In the genomic region with DNA sequence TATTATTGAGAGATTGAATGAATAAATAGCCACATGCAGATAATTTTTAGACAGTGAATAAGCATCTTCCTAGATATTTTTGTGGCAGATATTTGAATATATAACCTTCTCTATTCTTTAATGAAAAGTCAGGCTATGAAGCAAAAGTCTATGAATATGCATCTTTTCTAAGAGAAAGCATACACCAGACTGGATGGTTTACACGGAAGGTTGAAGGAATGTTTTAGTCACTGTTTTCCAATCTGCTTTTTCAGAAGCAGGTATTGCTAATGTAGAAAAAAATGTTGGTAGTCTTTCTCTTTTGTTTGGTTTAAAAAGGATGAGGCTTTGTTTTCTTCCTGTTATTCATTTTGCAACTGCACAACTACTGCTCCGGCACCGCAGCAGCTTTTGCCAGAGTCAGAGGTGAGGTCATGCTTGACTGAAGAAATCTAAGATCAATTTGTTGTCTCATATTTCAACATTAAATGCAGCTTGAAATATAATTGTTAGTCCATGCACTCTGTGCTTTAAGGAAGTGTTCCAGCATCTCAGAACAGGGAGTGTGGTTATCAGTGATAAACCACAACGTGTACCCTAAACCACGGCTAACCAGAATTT, we compare ENCODE assay signal across 14 cellular contexts.
DNase-seq lines count a peak whose midpoint lies in the region; ATAC-seq and TF ChIP-seq lines count a peak whose summit lies in the region.
"Had no signal": no experiment of that assay in that cellular context is flagged by ENCODE, and none has a peak within 500 bp of the region (broad histone marks: within the 10 kb centered on the region; RNA-seq: fewer than 3 reads in every experiment).

No MANE protein-coding gene starts in this region.

- H3K27me3 ChIP-seq in neuronal stem cell (ENCODE audit: control insufficient read depth in 3 of 3, insufficient read depth in 3 of 3, low read depth in 1 of 3, low read length in 3 of 3) (no peaks in the 10 kb centered on the region), dorsolateral prefrontal cortex (peaks cover 0 to 3% (median 0%) of the 10 kb centered on the region in 45 donors)
- H3K27me3 ChIP-seq: testis had no signal

- TF ChIP-seq CTCF in brain (conservative IDR thresholded peaks at IDR 0.05) (no peak), dorsolateral prefrontal cortex (IDR thresholded peaks at IDR 0.05 in 54 of 56, conservative IDR thresholded peaks at IDR 0.05 in 2 of 56; ENCODE audit: low read depth in 1 of 56, partially characterized antibody in 56 of 56) (no peak)

- peak overlapping the region in 1 of 5 experiments; percentile 12 for H3K4me3 Mint-ChIP-seq in brain
- H3K4me3 Mint-ChIP-seq: neural crest cell had no signal

- no peak overlapping the region for H3K4me2 ChIP-seq in neuronal stem cell (ENCODE audit: insufficient read depth, low read length, poor library complexity, severe bottlenecking)

- no peak for ATAC-seq in GM19397 (IDR thresholded peaks at IDR 0.05; ENCODE audit: unreplicated experiment)
- ATAC-seq: left ventricle myocardium superior had no signal

- no peak overlapping the region for H3K9ac ChIP-seq in neuronal stem cell (ENCODE audit: low read depth, low read length, poor library complexity)

- no peaks in the 10 kb centered on the region for H3K36me3 ChIP-seq in neuronal stem cell (replicated peaks in 1 of 2; ENCODE audit: control insufficient read depth in 2 of 2, insufficient read depth in 2 of 2, low read length in 2 of 2)

- no peak overlapping the region for H2BK5ac ChIP-seq in neuronal stem cell (ENCODE audit: low read length)

- H3K4me1 ChIP-seq in neuronal stem cell (ENCODE audit: control insufficient read depth in 2 of 2, insufficient read depth in 1 of 2, low read depth in 1 of 2, low read length in 2 of 2): peaks cover 0 to 2% of the 10 kb centered on the region in 2 donors
- H3K4me1 ChIP-seq: Caco-2, testis had no signal

- peak overlapping the region in 4 of 5 experiments; percentile 21 to 91 (median 67) for H3K27ac Mint-ChIP-seq in brain

- no peak overlapping the region for H3K27ac ChIP-seq in neuronal stem cell (replicated peaks; ENCODE audit: low read length)
- no peak overlapping the region for H3K27ac ChIP-seq in dorsolateral prefrontal cortex
- H3K27ac ChIP-seq: testis had no signal

- peaks cover 40% of the 10 kb centered on the region for H3K4me1 Mint-ChIP-seq in brain

- H4K8ac ChIP-seq in neuronal stem cell (ENCODE audit: low read depth, low read length): no peak overlapping the region

- H2BK120ac ChIP-seq in neuronal stem cell (ENCODE audit: low read depth, low read length): no peak overlapping the region

- H3K79me1 ChIP-seq in neuronal stem cell (ENCODE audit: low read depth, low read length): no peaks in the 10 kb centered on the region

- H3K4me3 ChIP-seq in neuronal stem cell (ENCODE audit: low read length in 2 of 2): no peak overlapping the region
- H3K4me3 ChIP-seq in dorsolateral prefrontal cortex: no peak overlapping the region
- H3K4me3 ChIP-seq: testis had no signal

- H3K23ac ChIP-seq in neuronal stem cell (ENCODE audit: low read depth, low read length, poor library complexity): no peak overlapping the region

- peaks cover 0 to 2% (median 0%) of the 10 kb centered on the region in 5 experiments for H3K9me3 Mint-ChIP-seq in brain

- H2BK15ac ChIP-seq in neuronal stem cell (ENCODE audit: low read length): no peak overlapping the region

- intact Hi-C loops in dorsolateral prefrontal cortex (cut with DNase I): no loop called here

- no peak overlapping the region for H4K91ac ChIP-seq in neuronal stem cell (ENCODE audit: low read depth, low read length, poor library complexity)

- H2BK12ac ChIP-seq in neuronal stem cell (ENCODE audit: low read length): no peak overlapping the region

- H3K9me3 ChIP-seq in neuronal stem cell (replicated peaks in 1 of 2; ENCODE audit: control insufficient read depth in 2 of 2, insufficient read depth in 1 of 2, low read depth in 1 of 2, low read length in 2 of 2): no peaks in the 10 kb centered on the region
- H3K9me3 ChIP-seq: Caco-2, testis had no signal

- H3K18ac ChIP-seq in neuronal stem cell (ENCODE audit: low read length): no peak overlapping the region

- no peaks in the 10 kb centered on the region for H3K36me3 Mint-ChIP-seq in brain

- DNase-seq in HS-5 (ENCODE audit: low read depth) (peak; percentile 38), NCI-H2171 (lab: John Stamatoyannopoulos, UW) (peak; percentile 49), neuronal stem cell (ENCODE audit: low spot score) (no peak), dorsolateral prefrontal cortex (no peak), SW480 (ENCODE audit: low spot score) (no peak)
- DNase-seq: Caco-2, hypothalamus, KBM-7, left ventricle myocardium superior, NCI-H446 treated with DMSO at 0.1 percent for 48 hours, testis had no signal

- no peak overlapping the region for H2AK5ac ChIP-seq in neuronal stem cell (ENCODE audit: low read depth, low read length)

- peaks cover 3% of the 10 kb centered on the region for H3K27me3 Mint-ChIP-seq in brain

- no peak overlapping the region for H3K14ac ChIP-seq in neuronal stem cell (ENCODE audit: low read length)

- no CpG with 5 or more reads among the region's 5 CpGs for WGBS in neuronal stem cell (ENCODE audit: extremely low coverage in 2 of 2, insufficient read length in 2 of 2, insufficient replicate concordance in 1 of 2), 2 donors

- no peak overlapping the region for H3K4ac ChIP-seq in neuronal stem cell (ENCODE audit: low read length)

- H2AFZ ChIP-seq in neuronal stem cell (ENCODE audit: low read length): peak overlapping the region; percentile 71

Comparison
In these comparisons a context has a peak if more than half of its experiments do, and no peak if none do; other contexts are left out.
1. DNase-seq: peak in HS-5 (single experiment) and NCI-H2171 (single experiment); none in neuronal stem cell (single experiment), dorsolateral prefrontal cortex (0 of 10) and SW480 (single experiment).